In genomic region chr1:198936371-198937083, GRCh38 we compare ENCODE assay signal across 8 cellular contexts.
A peak's percentile ranks its signal among the peaks of the same experiment; 100 is the strongest.
DNase-seq lines count a peak whose midpoint lies in the region; ATAC-seq lines count a peak whose summit lies in the region.

No MANE protein-coding gene starts in this region.

- H3K27me3 Mint-ChIP-seq in activated naive CD8-positive, alpha-beta T cell treated with anti-CD3 and anti-CD28 coated beads, Interleukin-2, amount 50 U/mL, for 24 hours, result no peaks in the 10 kb centered on the region

- no peak for ATAC-seq in activated naive CD8-positive, alpha-beta T cell treated with anti-CD3 and anti-CD28 coated beads, Interleukin-2, amount 50 U/mL, for 24 hours
- ATAC-seq in stimulated activated effector memory CD8-positive, alpha-beta T cell treated with anti-CD3 and anti-CD28 coated beads, Interleukin-12 subunit alpha, Interleukin-12 subunit beta, amount 100 ng/mL, for 72 hours, result no peak
- ATAC-seq in GM21447 (IDR thresholded peaks at IDR 0.05; ENCODE audit: unreplicated experiment) (no peak), HG02571 (IDR thresholded peaks at IDR 0.05; ENCODE audit: unreplicated experiment) (no peak), HG02588 (IDR thresholded peaks at IDR 0.05; ENCODE audit: unreplicated experiment) (no peak)

- peak; percentile 5 for DNase-seq in DMS 273 treated with DMSO at 0.1 percent for 48 hours (lab: John Stamatoyannopoulos, UW)
- DNase-seq in activated naive CD8-positive, alpha-beta T cell treated with anti-CD3 and anti-CD28 coated beads, Interleukin-2, amount 50 U/mL, for 24 hours, result no peak
- DNase-seq in stimulated activated effector memory CD8-positive, alpha-beta T cell treated with anti-CD3 and anti-CD28 coated beads, Interleukin-12 subunit alpha, Interleukin-12 subunit beta, amount 100 ng/mL, for 72 hours (ENCODE audit: low spot score in 2 of 2), result no peak

- H3K27ac Mint-ChIP-seq in activated naive CD8-positive, alpha-beta T cell treated with anti-CD3 and anti-CD28 coated beads, Interleukin-2, amount 50 U/mL, for 24 hours, result peak overlapping the region; percentile 84
- H3K27ac Mint-ChIP-seq in stimulated activated effector memory CD8-positive, alpha-beta T cell treated with anti-CD3 and anti-CD28 coated beads, Interleukin-12 subunit alpha, Interleukin-12 subunit beta, amount 100 ng/mL, for 72 hours, result peak overlapping the region; percentile 30

- peaks cover 5% of the 10 kb centered on the region; the same call in 1 of the 2 replicates for H3K4me1 ChIP-seq in iPS-20b (ENCODE audit: insufficient read depth, low read length)

- no peaks in the 10 kb centered on the region for H3K27me3 ChIP-seq in iPS-20b (ENCODE audit: insufficient read depth, low read length)

- peak overlapping the region; percentile 63; the same call in 1 of the 2 replicates for H3K4me3 ChIP-seq in iPS-20b (ENCODE audit: low read length)

- H3K36me3 ChIP-seq in KOPT-K1 (ENCODE audit: insufficient read depth, low read length) (peaks cover 49% of the 10 kb centered on the region), iPS-20b (ENCODE audit: insufficient read depth, low read depth, low read length) (no peaks in the 10 kb centered on the region)

- H3K9me3 ChIP-seq in KOPT-K1 (ENCODE audit: insufficient read depth, low read length, poor library complexity, severe bottlenecking), result no peaks in the 10 kb centered on the region
- no peaks in the 10 kb centered on the region for H3K9me3 ChIP-seq in iPS-20b (ENCODE audit: insufficient read depth, low read depth, low read length)

- H3K36me3 Mint-ChIP-seq in activated naive CD8-positive, alpha-beta T cell treated with anti-CD3 and anti-CD28 coated beads, Interleukin-2, amount 50 U/mL, for 24 hours (ENCODE audit: low read depth), result peaks cover 5% of the 10 kb centered on the region
- no peaks in the 10 kb centered on the region for H3K36me3 Mint-ChIP-seq in stimulated activated effector memory CD8-positive, alpha-beta T cell treated with anti-CD3 and anti-CD28 coated beads, Interleukin-12 subunit alpha, Interleukin-12 subunit beta, amount 100 ng/mL, for 72 hours

- peak overlapping the region; percentile 61; the same call in 1 of the 2 replicates for H3K9ac ChIP-seq in iPS-20b (ENCODE audit: low read depth, low read length)

- H3K4me3 Mint-ChIP-seq in activated naive CD8-positive, alpha-beta T cell treated with anti-CD3 and anti-CD28 coated beads, Interleukin-2, amount 50 U/mL, for 24 hours, result no peak overlapping the region
- H3K4me3 Mint-ChIP-seq in stimulated activated effector memory CD8-positive, alpha-beta T cell treated with anti-CD3 and anti-CD28 coated beads, Interleukin-12 subunit alpha, Interleukin-12 subunit beta, amount 100 ng/mL, for 72 hours, result no peak overlapping the region

- H3K27ac ChIP-seq in KOPT-K1 (ENCODE audit: low read depth, low read length, poor library complexity, severe bottlenecking) (peak overlapping the region; percentile 85), iPS-20b (ENCODE audit: low read length) (no peak overlapping the region)

- peaks cover 27% of the 10 kb centered on the region for H3K4me1 Mint-ChIP-seq in activated naive CD8-positive, alpha-beta T cell treated with anti-CD3 and anti-CD28 coated beads, Interleukin-2, amount 50 U/mL, for 24 hours
- no peaks in the 10 kb centered on the region for H3K4me1 Mint-ChIP-seq in stimulated activated effector memory CD8-positive, alpha-beta T cell treated with anti-CD3 and anti-CD28 coated beads, Interleukin-12 subunit alpha, Interleukin-12 subunit beta, amount 100 ng/mL, for 72 hours

- peaks cover 9% of the 10 kb centered on the region for H3K9me3 Mint-ChIP-seq in activated naive CD8-positive, alpha-beta T cell treated with anti-CD3 and anti-CD28 coated beads, Interleukin-2, amount 50 U/mL, for 24 hours
- no peaks in the 10 kb centered on the region for H3K9me3 Mint-ChIP-seq in stimulated activated effector memory CD8-positive, alpha-beta T cell treated with anti-CD3 and anti-CD28 coated beads, Interleukin-12 subunit alpha, Interleukin-12 subunit beta, amount 100 ng/mL, for 72 hours
